15 cellular contexts compared by ENCODE assay signal in the genomic region with DNA sequence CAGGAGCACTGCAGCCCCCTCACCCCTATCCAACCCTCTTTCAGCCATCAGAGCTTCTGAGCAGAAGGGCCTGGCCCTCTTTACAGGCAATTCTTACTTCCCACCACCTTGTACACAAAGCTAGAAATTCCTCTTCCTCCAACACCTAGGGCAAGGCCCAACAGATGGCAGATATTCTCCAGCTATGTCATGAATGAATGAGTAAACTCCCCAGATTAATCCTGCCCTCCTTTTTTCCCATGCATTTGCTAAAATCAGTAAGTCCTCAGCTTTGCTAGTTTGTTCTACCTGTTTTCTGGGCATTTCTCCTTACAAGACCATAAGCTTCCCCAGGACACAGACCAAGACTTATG. TPM values are rescaled to one million over a fixed set of nuclear protein-coding genes. Genes with fewer than 3 reads are reported as not detected.
DNase-seq lines count a peak whose midpoint lies in the region; ATAC-seq and TF ChIP-seq lines count a peak whose summit lies in the region.
"Had no signal": no experiment of that assay in that cellular context is flagged by ENCODE, and none has a peak within 500 bp of the region (broad histone marks: within the 10 kb centered on the region; RNA-seq: fewer than 3 reads in every experiment).

No MANE protein-coding gene starts in this region.

- no peak for ATAC-seq in HG03095 (IDR thresholded peaks at IDR 0.05; ENCODE audit: unreplicated experiment)
- ATAC-seq in GM19351 (IDR thresholded peaks at IDR 0.05; ENCODE audit: unreplicated experiment): no peak

- H3K36me3 ChIP-seq in rectal smooth muscle tissue (ENCODE audit: control insufficient read depth, insufficient read depth, low read length): peaks cover 2% of the 10 kb centered on the region
- H3K36me3 ChIP-seq: prostate gland had no signal

- H3K27me3 ChIP-seq in rectal smooth muscle tissue (ENCODE audit: control insufficient read depth, insufficient read depth, low read length): no peaks in the 10 kb centered on the region
- H3K27me3 ChIP-seq: testis had no signal

- no peak overlapping the region for H3K4me3 ChIP-seq in rectal smooth muscle tissue (ENCODE audit: low read length)
- H3K4me3 ChIP-seq: PC-9, prostate gland, testis had no signal

- H3K4me1 Mint-ChIP-seq in endothelial cell (ENCODE audit: unreplicated experiment): peaks cover 52% of the 10 kb centered on the region
- H3K4me1 Mint-ChIP-seq: central memory CD8-positive, alpha-beta T cell had no signal

- peaks cover 60% of the 10 kb centered on the region for H3K4me1 ChIP-seq in rectal smooth muscle tissue (ENCODE audit: control insufficient read depth, insufficient read depth, low read length)

- peak overlapping the region; percentile 35 for H3K4me3 Mint-ChIP-seq in endothelial cell (ENCODE audit: unreplicated experiment)
- H3K4me3 Mint-ChIP-seq: activated naive CD4-positive, alpha-beta T cell treated with anti-CD3 and anti-CD28 coated beads, Interleukin-2, amount 50 U/mL, for 24 hours; central memory CD8-positive, alpha-beta T cell had no signal

- H3K36me3 Mint-ChIP-seq in endothelial cell (ENCODE audit: low read depth, unreplicated experiment): peaks cover 10% of the 10 kb centered on the region
- H3K36me3 Mint-ChIP-seq: activated naive CD4-positive, alpha-beta T cell treated with anti-CD3 and anti-CD28 coated beads, Interleukin-2, amount 50 U/mL, for 24 hours had no signal

- H3K9me3 Mint-ChIP-seq in endothelial cell (ENCODE audit: unreplicated experiment): no peaks in the 10 kb centered on the region
- H3K9me3 Mint-ChIP-seq: activated naive CD4-positive, alpha-beta T cell treated with anti-CD3 and anti-CD28 coated beads, Interleukin-2, amount 50 U/mL, for 24 hours; central memory CD8-positive, alpha-beta T cell had no signal

- H3K27ac Mint-ChIP-seq in endothelial cell (ENCODE audit: unreplicated experiment): peak overlapping the region; percentile 44
- H3K27ac Mint-ChIP-seq: activated naive CD4-positive, alpha-beta T cell treated with anti-CD3 and anti-CD28 coated beads, Interleukin-2, amount 50 U/mL, for 24 hours had no signal

- H3K27me3 Mint-ChIP-seq in endothelial cell (ENCODE audit: unreplicated experiment): peaks cover 16% of the 10 kb centered on the region

- no peak overlapping the region for H3K9ac ChIP-seq in rectal smooth muscle tissue (ENCODE audit: low read length)

- no peak for TF ChIP-seq CTCF in endothelial cell (IDR thresholded peaks at IDR 0.05; ENCODE audit: unreplicated experiment)

- H3K27ac ChIP-seq in rectal smooth muscle tissue (ENCODE audit: low read depth, low read length): peak overlapping the region; percentile 86
- H3K27ac ChIP-seq: PC-9, prostate gland, testis had no signal

- peak; percentile 53 for DNase-seq in EH (ENCODE audit: low read depth)
- DNase-seq in NCI-H82 (lab: John Stamatoyannopoulos, UW): peak; percentile 89
- no peak for DNase-seq in endothelial cell (ENCODE audit: low spot score)
- no peak for DNase-seq in activated CD4-positive, alpha-beta T cell treated with anti-CD3 and anti-CD28 coated beads, Interleukin-2, amount 50 U/mL, for 48 hours
- no peak for DNase-seq in AG08395 (ENCODE audit: low spot score)
- DNase-seq: hypothalamus, PC-9, T-helper 1 cell, testis had no signal

RNA-seq across cellular contexts. Expression of gene MRPS23, which starts 20.4 kb away (rescaled TPM):
- total RNA-seq in endothelial cell (ENCODE audit: unreplicated experiment): 39.3 TPM

Comparison
In these comparisons a context has a peak if more than half of its experiments do, and no peak if none do; other contexts are left out.
1. DNase-seq: peak in EH (single experiment) and NCI-H82 (single experiment); none in endothelial cell (single experiment), activated CD4-positive, alpha-beta T cell treated with anti-CD3 and anti-CD28 coated beads, Interleukin-2, amount 50 U/mL, for 48 hours (0 of 2) and AG08395 (single experiment).